ENCODE assay signal across 2 cellular contexts in the genomic region with DNA sequence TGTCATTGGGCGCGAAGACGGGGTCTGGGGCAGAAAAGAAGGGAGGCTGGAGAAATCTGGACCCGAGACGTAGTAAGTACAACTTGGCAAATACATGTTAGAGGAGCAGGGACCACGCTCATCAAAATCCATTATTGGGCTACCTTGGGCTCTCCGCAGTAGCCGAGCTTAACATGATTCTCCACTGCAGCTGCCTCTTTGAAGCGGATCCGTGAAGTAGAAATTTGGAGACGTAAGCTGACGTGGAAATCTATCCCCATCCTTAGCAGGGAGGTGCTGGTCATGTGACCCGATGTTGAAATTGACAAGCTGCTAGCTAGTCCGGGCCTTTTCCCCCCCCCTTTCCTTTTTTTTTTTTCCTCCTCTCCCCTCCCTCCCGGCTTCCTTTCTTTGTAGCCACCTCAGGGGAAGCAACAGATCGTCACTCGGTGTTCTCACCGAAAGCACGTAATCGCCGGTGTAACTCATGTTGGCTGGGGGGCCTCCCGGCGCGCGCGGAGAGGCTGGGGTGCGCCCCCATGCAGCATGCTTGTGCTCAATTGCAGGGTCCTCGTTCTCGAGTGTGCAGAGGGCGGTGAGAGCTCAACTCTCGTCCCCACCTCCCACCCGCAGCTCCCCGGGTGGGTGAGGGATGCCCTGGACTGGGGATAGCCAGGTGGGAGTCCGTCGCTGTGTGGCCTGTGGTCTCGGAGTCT.
TF ChIP-seq lines count a peak whose summit lies in the region.

A gene (minus strand): TSS at position 220 of the 695 bp plus-strand sequence. CDS start 88 bp downstream, at position 132.

TF ChIP-seq in SK-N-SH, 30 proteins besides CTCF, POLR2A, EP300 and RAD21 (continued from another document):
- TF ChIP-seq, protein P1, sequence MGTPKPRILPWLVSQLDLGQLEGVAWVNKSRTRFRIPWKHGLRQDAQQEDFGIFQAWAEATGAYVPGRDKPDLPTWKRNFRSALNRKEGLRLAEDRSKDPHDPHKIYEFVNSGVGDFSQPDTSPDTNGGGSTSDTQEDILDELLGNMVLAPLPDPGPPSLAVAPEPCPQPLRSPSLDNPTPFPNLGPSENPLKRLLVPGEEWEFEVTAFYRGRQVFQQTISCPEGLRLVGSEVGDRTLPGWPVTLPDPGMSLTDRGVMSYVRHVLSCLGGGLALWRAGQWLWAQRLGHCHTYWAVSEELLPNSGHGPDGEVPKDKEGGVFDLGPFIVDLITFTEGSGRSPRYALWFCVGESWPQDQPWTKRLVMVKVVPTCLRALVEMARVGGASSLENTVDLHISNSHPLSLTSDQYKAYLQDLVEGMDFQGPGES (IDR thresholded peaks at IDR 0.05; ENCODE audit: low read depth, low read length), result no peak
- TF ChIP-seq TAF1 (IDR thresholded peaks at IDR 0.05; ENCODE audit: borderline replicate concordance, low read depth, low read length), result no peak
- no peak for TF ChIP-seq NFIC (IDR thresholded peaks at IDR 0.05; ENCODE audit: borderline replicate concordance)
- no peak for TF ChIP-seq FOXM1 (IDR thresholded peaks at IDR 0.05; ENCODE audit: low read depth)
- no peak for TF ChIP-seq GATA2 (CRISPR knock-in tag; IDR thresholded peaks at IDR 0.05)

TF ChIP-seq in SK-N-SH treated with all-trans-retinoic acid at 6 μM for 48 hours, 23 proteins besides CTCF, POLR2A, EP300 and RAD21 (continued from another document):
- no peak for TF ChIP-seq TOX (CRISPR knock-in tag; IDR thresholded peaks at IDR 0.05; ENCODE audit: borderline replicate concordance)
- no peak for TF ChIP-seq ZFP3 (CRISPR knock-in tag; IDR thresholded peaks at IDR 0.05)
- TF ChIP-seq GLIS3 (CRISPR knock-in tag; IDR thresholded peaks at IDR 0.05), result no peak
- TF ChIP-seq, protein P2, sequence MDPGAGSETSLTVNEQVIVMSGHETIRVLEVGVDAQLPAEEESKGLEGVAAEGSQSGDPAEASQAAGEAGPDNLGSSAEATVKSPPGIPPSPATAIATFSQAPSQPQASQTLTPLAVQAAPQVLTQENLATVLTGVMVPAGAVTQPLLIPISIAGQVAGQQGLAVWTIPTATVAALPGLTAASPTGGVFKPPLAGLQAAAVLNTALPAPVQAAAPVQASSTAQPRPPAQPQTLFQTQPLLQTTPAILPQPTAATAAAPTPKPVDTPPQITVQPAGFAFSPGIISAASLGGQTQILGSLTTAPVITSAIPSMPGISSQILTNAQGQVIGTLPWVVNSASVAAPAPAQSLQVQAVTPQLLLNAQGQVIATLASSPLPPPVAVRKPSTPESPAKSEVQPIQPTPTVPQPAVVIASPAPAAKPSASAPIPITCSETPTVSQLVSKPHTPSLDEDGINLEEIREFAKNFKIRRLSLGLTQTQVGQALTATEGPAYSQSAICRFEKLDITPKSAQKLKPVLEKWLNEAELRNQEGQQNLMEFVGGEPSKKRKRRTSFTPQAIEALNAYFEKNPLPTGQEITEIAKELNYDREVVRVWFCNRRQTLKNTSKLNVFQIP (CRISPR knock-in tag; IDR thresholded peaks at IDR 0.05; ENCODE audit: borderline replicate concordance, low read depth), result no peak
- TF ChIP-seq ZFP30 (CRISPR knock-in tag; IDR thresholded peaks at IDR 0.05), result no peak
- TF ChIP-seq RARB (CRISPR knock-in tag; IDR thresholded peaks at IDR 0.05), result no peak
- TF ChIP-seq, protein P3, sequence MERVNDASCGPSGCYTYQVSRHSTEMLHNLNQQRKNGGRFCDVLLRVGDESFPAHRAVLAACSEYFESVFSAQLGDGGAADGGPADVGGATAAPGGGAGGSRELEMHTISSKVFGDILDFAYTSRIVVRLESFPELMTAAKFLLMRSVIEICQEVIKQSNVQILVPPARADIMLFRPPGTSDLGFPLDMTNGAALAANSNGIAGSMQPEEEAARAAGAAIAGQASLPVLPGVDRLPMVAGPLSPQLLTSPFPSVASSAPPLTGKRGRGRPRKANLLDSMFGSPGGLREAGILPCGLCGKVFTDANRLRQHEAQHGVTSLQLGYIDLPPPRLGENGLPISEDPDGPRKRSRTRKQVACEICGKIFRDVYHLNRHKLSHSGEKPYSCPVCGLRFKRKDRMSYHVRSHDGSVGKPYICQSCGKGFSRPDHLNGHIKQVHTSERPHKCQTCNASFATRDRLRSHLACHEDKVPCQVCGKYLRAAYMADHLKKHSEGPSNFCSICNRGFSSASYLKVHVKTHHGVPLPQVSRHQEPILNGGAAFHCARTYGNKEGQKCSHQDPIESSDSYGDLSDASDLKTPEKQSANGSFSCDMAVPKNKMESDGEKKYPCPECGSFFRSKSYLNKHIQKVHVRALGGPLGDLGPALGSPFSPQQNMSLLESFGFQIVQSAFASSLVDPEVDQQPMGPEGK (CRISPR knock-in tag; IDR thresholded peaks at IDR 0.05; ENCODE audit: borderline replicate concordance), result no peak
- TF ChIP-seq, protein P4, sequence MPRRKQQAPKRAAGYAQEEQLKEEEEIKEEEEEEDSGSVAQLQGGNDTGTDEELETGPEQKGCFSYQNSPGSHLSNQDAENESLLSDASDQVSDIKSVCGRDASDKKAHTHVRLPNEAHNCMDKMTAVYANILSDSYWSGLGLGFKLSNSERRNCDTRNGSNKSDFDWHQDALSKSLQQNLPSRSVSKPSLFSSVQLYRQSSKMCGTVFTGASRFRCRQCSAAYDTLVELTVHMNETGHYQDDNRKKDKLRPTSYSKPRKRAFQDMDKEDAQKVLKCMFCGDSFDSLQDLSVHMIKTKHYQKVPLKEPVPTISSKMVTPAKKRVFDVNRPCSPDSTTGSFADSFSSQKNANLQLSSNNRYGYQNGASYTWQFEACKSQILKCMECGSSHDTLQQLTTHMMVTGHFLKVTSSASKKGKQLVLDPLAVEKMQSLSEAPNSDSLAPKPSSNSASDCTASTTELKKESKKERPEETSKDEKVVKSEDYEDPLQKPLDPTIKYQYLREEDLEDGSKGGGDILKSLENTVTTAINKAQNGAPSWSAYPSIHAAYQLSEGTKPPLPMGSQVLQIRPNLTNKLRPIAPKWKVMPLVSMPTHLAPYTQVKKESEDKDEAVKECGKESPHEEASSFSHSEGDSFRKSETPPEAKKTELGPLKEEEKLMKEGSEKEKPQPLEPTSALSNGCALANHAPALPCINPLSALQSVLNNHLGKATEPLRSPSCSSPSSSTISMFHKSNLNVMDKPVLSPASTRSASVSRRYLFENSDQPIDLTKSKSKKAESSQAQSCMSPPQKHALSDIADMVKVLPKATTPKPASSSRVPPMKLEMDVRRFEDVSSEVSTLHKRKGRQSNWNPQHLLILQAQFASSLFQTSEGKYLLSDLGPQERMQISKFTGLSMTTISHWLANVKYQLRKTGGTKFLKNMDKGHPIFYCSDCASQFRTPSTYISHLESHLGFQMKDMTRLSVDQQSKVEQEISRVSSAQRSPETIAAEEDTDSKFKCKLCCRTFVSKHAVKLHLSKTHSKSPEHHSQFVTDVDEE (CRISPR knock-in tag; IDR thresholded peaks at IDR 0.05), result no peak
- TF ChIP-seq ESRRG (CRISPR knock-in tag; IDR thresholded peaks at IDR 0.05), result no peak
- TF ChIP-seq, protein P5, sequence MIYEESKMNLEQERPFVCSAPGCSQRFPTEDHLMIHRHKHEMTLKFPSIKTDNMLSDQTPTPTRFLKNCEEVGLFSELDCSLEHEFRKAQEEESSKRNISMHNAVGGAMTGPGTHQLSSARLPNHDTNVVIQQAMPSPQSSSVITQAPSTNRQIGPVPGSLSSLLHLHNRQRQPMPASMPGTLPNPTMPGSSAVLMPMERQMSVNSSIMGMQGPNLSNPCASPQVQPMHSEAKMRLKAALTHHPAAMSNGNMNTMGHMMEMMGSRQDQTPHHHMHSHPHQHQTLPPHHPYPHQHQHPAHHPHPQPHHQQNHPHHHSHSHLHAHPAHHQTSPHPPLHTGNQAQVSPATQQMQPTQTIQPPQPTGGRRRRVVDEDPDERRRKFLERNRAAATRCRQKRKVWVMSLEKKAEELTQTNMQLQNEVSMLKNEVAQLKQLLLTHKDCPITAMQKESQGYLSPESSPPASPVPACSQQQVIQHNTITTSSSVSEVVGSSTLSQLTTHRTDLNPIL (CRISPR knock-in tag; IDR thresholded peaks at IDR 0.05; ENCODE audit: low read depth), result no peak
- no peak for TF ChIP-seq ISL1 (CRISPR knock-in tag; IDR thresholded peaks at IDR 0.05)
- TF ChIP-seq ZNF565 (CRISPR knock-in tag; conservative IDR thresholded peaks at IDR 0.05; ENCODE audit: low read depth), result no peak
- no peak for TF ChIP-seq TCF4 (CRISPR knock-in tag; IDR thresholded peaks at IDR 0.05; ENCODE audit: borderline replicate concordance)
- TF ChIP-seq ZNF8 (CRISPR knock-in tag; IDR thresholded peaks at IDR 0.05), result no peak
- TF ChIP-seq SNAI2 (CRISPR knock-in tag; IDR thresholded peaks at IDR 0.05), result no peak
- TF ChIP-seq ARNTL (CRISPR knock-in tag; IDR thresholded peaks at IDR 0.05; ENCODE audit: borderline replicate concordance, low read depth), result no peak
- TF ChIP-seq PPARA (CRISPR knock-in tag; IDR thresholded peaks at IDR 0.05; ENCODE audit: borderline replicate concordance), result no peak
